In genomic region chr7:136009488-136010079, GRCh38 we compare ENCODE assay signal across 8 cellular contexts. TPM values are rescaled to one million over a fixed set of nuclear protein-coding genes. Genes with fewer than 3 reads are reported as not detected.
DNase-seq lines count a peak whose midpoint lies in the region; ATAC-seq and TF ChIP-seq lines count a peak whose summit lies in the region.

No MANE protein-coding gene starts in this region.

- peak; percentile 70 for DNase-seq in ELR (ENCODE audit: low read depth)
- DNase-seq in RWPE1 (ENCODE audit: low spot score) = peak; percentile 15
- DNase-seq in esophagus muscularis mucosa (ENCODE audit: extremely low spot score) = no peak
- DNase-seq in omental fat pad (ENCODE audit: low spot score) = no peak
- no peak for DNase-seq in islet precursor cell
- DNase-seq in stimulated activated CD4-positive, alpha-beta T cell treated with anti-CD3 and anti-CD28 coated beads, Interleukin-2, amount 100 ng/mL, for 48 hours = no peak
- DNase-seq in NK-92 (lab: John Stamatoyannopoulos, UW; ENCODE audit: unreplicated experiment) = no peak

- no peak overlapping the region for H3K4me3 ChIP-seq in Loucy (ENCODE audit: low read length, poor library complexity, severe bottlenecking)
- no peak overlapping the region for H3K4me3 ChIP-seq in esophagus muscularis mucosa

- H3K9ac ChIP-seq in Loucy (ENCODE audit: low read depth, low read length, poor library complexity, severe bottlenecking) = no peak overlapping the region

- no peak for ATAC-seq in omental fat pad (ENCODE audit: low FRiP score)

- H3K36me3 ChIP-seq in Loucy (ENCODE audit: insufficient read depth, low read length) (no peaks in the 10 kb centered on the region), esophagus muscularis mucosa (no peaks in the 10 kb centered on the region)

- H3F3A ChIP-seq in Loucy (ENCODE audit: low read depth) = no peaks in the 10 kb centered on the region

- no peaks in the 10 kb centered on the region for H3K79me2 ChIP-seq in Loucy (ENCODE audit: insufficient read depth, low read length)

- H3K4me2 ChIP-seq in Loucy (ENCODE audit: low read depth, low read length, poor library complexity, severe bottlenecking) = no peak overlapping the region

- TF ChIP-seq CTCF in Loucy (conservative IDR thresholded peaks at IDR 0.05; ENCODE audit: low read length) (peak; percentile 92), RWPE1 (conservative IDR thresholded peaks at IDR 0.05; ENCODE audit: low read depth) (peak; percentile 83), esophagus muscularis mucosa (IDR thresholded peaks at IDR 0.05) (peak; percentile 70 to 74 (median 73)), omental fat pad (IDR thresholded peaks at IDR 0.05) (peak in 2 of 3 donors; percentile 36 to 74)

- POLR2A ChIA-PET in RWPE1 (lab: Yijun Ruan, JAX; ENCODE audit: low non-redundant PET) = no interaction called here

- intact Hi-C loops in esophagus muscularis mucosa (cut with DNase I) = loop anchor here (1.0 to 5.0 kb wide), 2 partner anchors 208 to 342 kb away; no protein-coding TSS in a partner anchor

- no peaks in the 10 kb centered on the region for H3K9me2 ChIP-seq in Loucy (replicated peaks; ENCODE audit: low read depth, low read length)

- WGBS in esophagus muscularis mucosa = 22% methylated on average over 4 of the region's 4 CpGs

- H3K27me3 ChIP-seq in Loucy (ENCODE audit: insufficient read depth, low read length, poor library complexity, severe bottlenecking) = no peaks in the 10 kb centered on the region
- H3K27me3 ChIP-seq in esophagus muscularis mucosa = no peaks in the 10 kb centered on the region

- no peak overlapping the region for H3K27ac ChIP-seq in RWPE1
- H3K27ac ChIP-seq in esophagus muscularis mucosa (replicated peaks in 1 of 4) = no peak overlapping the region

- CTCF ChIA-PET in RWPE1 (lab: Yijun Ruan, JAX) = interaction anchor here (0.6 to 1.0 kb wide), 3 partner anchors 17 to 366 kb away, joined by 3 to 4 read pairs (median 3); no protein-coding TSS in a partner anchor

- TF ChIP-seq EP300 in esophagus muscularis mucosa (IDR thresholded peaks at IDR 0.05) = no peak

- H2AFZ ChIP-seq in Loucy (ENCODE audit: low read length) = peak overlapping the region; percentile 33; the same call in 1 of the 2 replicates

- H4K20me1 ChIP-seq in Loucy (ENCODE audit: insufficient read depth, low read length, poor library complexity, severe bottlenecking) = no peaks in the 10 kb centered on the region

- H3K4me1 ChIP-seq in Loucy (ENCODE audit: insufficient read depth, low read length, poor library complexity, severe bottlenecking) (no peaks in the 10 kb centered on the region), esophagus muscularis mucosa (peaks cover 0 to 5% (median 2%) of the 10 kb centered on the region in 4 donors)

- no peaks in the 10 kb centered on the region for H3K9me3 ChIP-seq in Loucy (ENCODE audit: insufficient read depth, low read depth, low read length)
- H3K9me3 ChIP-seq in esophagus muscularis mucosa = no peaks in the 10 kb centered on the region

- TF ChIP-seq POLR2A in esophagus muscularis mucosa (IDR thresholded peaks at IDR 0.05; ENCODE audit: low read depth) = no peak

RNA-seq across cellular contexts. Expression of gene MTPN, which starts 32.4 kb away (rescaled TPM):
- total RNA-seq in esophagus muscularis mucosa (10 to 100 TPM; 68.8 to 74.9 (median 71.5) TPM), omental fat pad (100 to 1,000 TPM in 1 of 4 donors, 10 to 100 TPM in 3; 79.7 to 102 (median 85.6) TPM)

Comparison
In these comparisons a context has a peak if more than half of its experiments do, and no peak if none do; other contexts are left out.
1. DNase-seq: peak in ELR (single experiment) and RWPE1 (single experiment); none in esophagus muscularis mucosa (single experiment), omental fat pad (single experiment), islet precursor cell (single experiment), stimulated activated CD4-positive, alpha-beta T cell treated with anti-CD3 and anti-CD28 coated beads, Interleukin-2, amount 100 ng/mL, for 48 hours (0 of 2) and NK-92 (single experiment).
2. Peak in every context shown above with its lines, with median percentiles within 50 percentile points of each other: CTCF ChIP-seq.